ENCODE assay signal across 17 cellular contexts in genomic region chr9:83483223-83483622, GRCh38.
"Had no signal": no experiment of that assay in that cellular context is flagged by ENCODE, and none has a peak within 500 bp of the region (broad histone marks: within the 10 kb centered on the region; RNA-seq: fewer than 3 reads in every experiment).

No MANE protein-coding gene starts in this region.

- H3K4me1 Mint-ChIP-seq: naive thymus-derived CD4-positive, alpha-beta T cell had no signal

- H3K27ac Mint-ChIP-seq: naive thymus-derived CD4-positive, alpha-beta T cell; natural killer cell treated with Interleukin-12 subunit alpha and Interleukin-12 subunit beta and Interleukin-15 and Interleukin-18, amount 100 ng/mL, for 72 hours; progenitor cell of endocrine pancreas had no signal

- DNase-seq: islet precursor cell; left ventricle myocardium inferior; midbrain; mucosa of descending colon; naive thymus-derived CD4-positive, alpha-beta T cell; ovary; right lobe of liver; stimulated activated CD4-positive, alpha-beta T cell treated with anti-CD3 and anti-CD28 coated beads, Interleukin-1b, Interleukin-23, amount 100 ng/mL, for 48 hours; stimulated activated CD4-positive, alpha-beta T cell treated with anti-CD3 and anti-CD28 coated beads, Interleukin-2, amount 100 ng/mL, for 48 hours; stimulated activated naive CD4-positive, alpha-beta T cell; stomach; testis; thyroid gland; transverse colon; upper lobe of left lung had no signal

- H3K4me3 Mint-ChIP-seq: naive thymus-derived CD4-positive, alpha-beta T cell; natural killer cell treated with Interleukin-12 subunit alpha and Interleukin-12 subunit beta and Interleukin-15 and Interleukin-18, amount 100 ng/mL, for 72 hours had no signal

- ATAC-seq: mucosa of descending colon; naive thymus-derived CD4-positive, alpha-beta T cell; natural killer cell treated with Interleukin-12 subunit alpha and Interleukin-12 subunit beta and Interleukin-15 and Interleukin-18, amount 100 ng/mL, for 72 hours; right lobe of liver had no signal

- H3K27me3 Mint-ChIP-seq: progenitor cell of endocrine pancreas had no signal
